In the genomic region with DNA sequence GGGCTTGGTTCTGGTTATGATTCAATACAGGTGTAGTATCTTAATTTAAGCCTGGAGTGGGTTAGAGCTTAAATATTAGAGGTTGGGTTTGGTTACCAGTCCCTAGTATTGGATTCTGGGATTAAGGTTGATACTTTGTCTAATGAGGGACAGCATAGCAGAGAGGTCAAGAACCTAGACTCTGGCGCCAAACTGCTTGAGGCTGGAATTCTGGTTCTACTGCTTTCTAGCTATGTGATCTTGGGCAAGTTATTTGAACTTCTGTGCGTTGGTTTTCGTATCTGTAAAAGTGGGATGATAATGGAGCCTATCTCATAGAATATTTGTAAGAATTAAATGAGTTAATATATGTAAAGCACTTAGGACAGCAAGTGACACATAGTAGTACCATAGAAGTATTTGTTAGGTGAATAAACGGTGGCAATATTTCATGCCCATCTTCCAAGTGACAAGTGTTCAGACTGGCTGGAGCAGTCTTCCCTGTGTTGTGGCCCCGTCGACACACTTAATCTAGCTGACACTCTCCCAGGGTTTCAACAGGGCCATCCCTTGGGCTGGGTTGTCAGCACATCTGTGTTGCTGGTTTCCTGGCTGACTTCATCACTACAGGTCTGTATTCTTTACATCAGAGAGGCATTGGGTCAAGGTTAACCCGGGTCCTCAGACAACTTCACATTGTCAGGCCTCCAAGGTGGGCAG, we compare ENCODE assay signal across 1 cellular context.
TF ChIP-seq lines count a peak whose summit lies in the region.

No MANE protein-coding gene starts in this region.

TF ChIP-seq in K562, 482 proteins besides CTCF, POLR2A, EP300 and RAD21:
- TF ChIP-seq POLR2AphosphoS5 (IDR thresholded peaks at IDR 0.05; ENCODE audit: control insufficient read depth, insufficient read depth, low read depth, low read length) (no peak), ETV1 (tag; conservative IDR thresholded peaks at IDR 0.05; ENCODE audit: low read depth) (no peak), FOS (IDR thresholded peaks at IDR 0.05; ENCODE audit: extremely low read depth, insufficient read length) (no peak), HMG20B (CRISPR knock-in tag; IDR thresholded peaks at IDR 0.05) (no peak), MAFK (IDR thresholded peaks at IDR 0.05; ENCODE audit: low read length) (no peak), ZNF583 (CRISPR knock-in tag; IDR thresholded peaks at IDR 0.05) (no peak), RBM15 (IDR thresholded peaks at IDR 0.05; ENCODE audit: insufficient read depth, low read length) (no peak), KLF6 (CRISPR knock-in tag; IDR thresholded peaks at IDR 0.05; ENCODE audit: borderline replicate concordance) (no peak), PURB (CRISPR knock-in tag; IDR thresholded peaks at IDR 0.05; ENCODE audit: low read depth) (no peak), FOXK1 (CRISPR knock-in tag; IDR thresholded peaks at IDR 0.05; ENCODE audit: borderline replicate concordance) (no peak), ZNF77 (CRISPR knock-in tag; IDR thresholded peaks at IDR 0.05) (no peak), SRSF3 (IDR thresholded peaks at IDR 0.05; ENCODE audit: insufficient read depth, low read length) (no peak), TAF15 (IDR thresholded peaks at IDR 0.05; ENCODE audit: low read depth, low read length) (no peak), CBX5 (IDR thresholded peaks at IDR 0.05; ENCODE audit: borderline replicate concordance, low read depth) (no peak)
- TF ChIP-seq, protein P1, sequence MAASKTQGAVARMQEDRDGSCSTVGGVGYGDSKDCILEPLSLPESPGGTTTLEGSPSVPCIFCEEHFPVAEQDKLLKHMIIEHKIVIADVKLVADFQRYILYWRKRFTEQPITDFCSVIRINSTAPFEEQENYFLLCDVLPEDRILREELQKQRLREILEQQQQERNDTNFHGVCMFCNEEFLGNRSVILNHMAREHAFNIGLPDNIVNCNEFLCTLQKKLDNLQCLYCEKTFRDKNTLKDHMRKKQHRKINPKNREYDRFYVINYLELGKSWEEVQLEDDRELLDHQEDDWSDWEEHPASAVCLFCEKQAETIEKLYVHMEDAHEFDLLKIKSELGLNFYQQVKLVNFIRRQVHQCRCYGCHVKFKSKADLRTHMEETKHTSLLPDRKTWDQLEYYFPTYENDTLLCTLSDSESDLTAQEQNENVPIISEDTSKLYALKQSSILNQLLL (CRISPR knock-in tag; IDR thresholded peaks at IDR 0.05; ENCODE audit: borderline replicate concordance) = no peak
- TF ChIP-seq, protein P2, sequence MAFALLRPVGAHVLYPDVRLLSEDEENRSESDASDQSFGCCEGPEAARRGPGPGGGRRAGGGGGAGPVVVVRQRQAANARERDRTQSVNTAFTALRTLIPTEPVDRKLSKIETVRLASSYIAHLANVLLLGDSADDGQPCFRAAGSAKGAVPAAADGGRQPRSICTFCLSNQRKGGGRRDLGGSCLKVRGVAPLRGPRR (CRISPR knock-in tag; IDR thresholded peaks at IDR 0.05) = no peak
